ENCODE assay signal across 1 cellular context in genomic region chr19:2761876-2762782, GRCh38.
TF ChIP-seq lines count a peak whose summit lies in the region.

No MANE protein-coding gene starts in this region.

TF ChIP-seq in HepG2, 621 proteins besides CTCF, POLR2A, EP300 and RAD21:
- TF ChIP-seq SRSF4 (IDR thresholded peaks at IDR 0.05; ENCODE audit: low read depth, low read length, poor library complexity, severe bottlenecking) (no peak), AGO2 (optimal IDR thresholded peaks at IDR 0.05; ENCODE audit: low read depth, low read length) (peak; percentile 50), RBM22 (optimal IDR thresholded peaks at IDR 0.05; ENCODE audit: low read length) (peak; percentile 12)
TF ChIP-seq in HepG2: peak in this region for 2.
